9 cellular contexts compared by ENCODE assay signal in the genomic region with DNA sequence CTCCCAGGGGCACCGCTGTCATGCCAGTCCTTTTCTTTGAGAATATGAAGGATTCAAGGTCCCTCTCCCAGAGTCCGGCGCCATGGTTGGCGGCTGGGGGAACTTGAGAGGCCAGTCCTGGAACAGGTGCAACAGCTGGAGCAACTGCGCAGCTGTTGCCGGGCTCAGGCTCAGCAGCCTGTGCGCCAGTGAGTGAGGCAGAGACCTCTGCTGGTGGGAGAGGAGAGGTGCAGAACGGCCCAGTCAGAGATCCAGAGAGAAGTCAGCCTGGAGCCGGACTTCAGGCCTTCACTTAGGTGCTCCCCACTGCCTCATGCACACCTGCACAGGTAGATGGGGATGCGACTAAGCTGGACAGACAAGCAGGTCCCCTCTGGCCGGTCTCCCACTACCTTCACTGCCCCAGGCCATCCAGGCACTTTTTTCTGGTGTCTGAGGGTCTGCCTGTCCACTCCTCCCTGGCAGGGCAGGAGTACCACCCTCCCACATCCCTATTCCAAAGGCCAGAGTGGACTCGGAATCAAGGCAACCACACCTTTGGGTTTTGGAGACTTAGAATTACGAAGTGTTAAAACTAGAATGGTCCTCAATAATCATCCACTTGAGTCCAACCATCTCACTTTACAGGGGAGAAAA. TPM values are rescaled to one million over a fixed set of nuclear protein-coding genes. Genes with fewer than 3 reads are reported as not detected.
DNase-seq lines count a peak whose midpoint lies in the region; ATAC-seq and TF ChIP-seq lines count a peak whose summit lies in the region.
"Had no signal": no experiment of that assay in that cellular context is flagged by ENCODE, and none has a peak within 500 bp of the region (broad histone marks: within the 10 kb centered on the region; RNA-seq: fewer than 3 reads in every experiment).

No MANE protein-coding gene starts in this region.

- no peak overlapping the region for H3K9ac ChIP-seq in neuronal stem cell (ENCODE audit: low read depth, low read length, poor library complexity)

- peak overlapping the region; percentile 4 for H2AFZ ChIP-seq in neuronal stem cell (ENCODE audit: low read length)

- no peak overlapping the region for H3K4ac ChIP-seq in neuronal stem cell (ENCODE audit: low read length)

- H3K27me3 ChIP-seq in CD8-positive, alpha-beta T cell (ENCODE audit: insufficient read depth, low read length) = no peaks in the 10 kb centered on the region
- H3K27me3 ChIP-seq in neuronal stem cell (ENCODE audit: control insufficient read depth in 3 of 3, insufficient read depth in 3 of 3, low read depth in 1 of 3, low read length in 3 of 3) = peaks cover 8 to 89% (median 34%) of the 10 kb centered on the region in 3 experiments
- H3K27me3 ChIP-seq in tibial artery = peaks cover 0 to 8% of the 10 kb centered on the region in 2 donors

- intact Hi-C loops in CD8-positive, alpha-beta T cell (cut with DNase I, micrococcal nuclease) = loop anchor here (1.0 to 5.0 kb wide), 2 partner anchors 24 to 274 kb away; no protein-coding TSS in a partner anchor
- intact Hi-C loops in tibial artery (cut with DNase I; ENCODE audit: low total_unique reads) = loop anchor here (5.0 kb wide), 1 partner anchor 114 kb away; no protein-coding TSS in a partner anchor

- H3K27ac Mint-ChIP-seq in CD8-positive, alpha-beta T cell = no peak overlapping the region
- H3K27ac Mint-ChIP-seq: IgD-negative memory B cell had no signal

- H4K8ac ChIP-seq in neuronal stem cell (ENCODE audit: low read depth, low read length) = no peak overlapping the region

- no peak overlapping the region for H3K4me2 ChIP-seq in neuronal stem cell (ENCODE audit: insufficient read depth, low read length, poor library complexity, severe bottlenecking)

- H2AK5ac ChIP-seq in neuronal stem cell (ENCODE audit: low read depth, low read length) = no peak overlapping the region

- H3K4me3 Mint-ChIP-seq in CD8-positive, alpha-beta T cell = no peak overlapping the region

- WGBS in neuronal stem cell (ENCODE audit: extremely low coverage in 2 of 2, insufficient read length in 2 of 2, insufficient replicate concordance in 1 of 2), 2 donors = no CpG with 5 or more reads among the region's 13 CpGs

- TF ChIP-seq CTCF in CD8-positive, alpha-beta T cell (IDR thresholded peaks at IDR 0.05) = peak; percentile 87
- TF ChIP-seq CTCF in fibroblast of the aortic adventitia (IDR thresholded peaks at IDR 0.05; ENCODE audit: insufficient read depth, low read length) (peak; percentile 98), tibial artery (IDR thresholded peaks at IDR 0.05) (peak; percentile 95)

- H3K4me3 ChIP-seq in CD8-positive, alpha-beta T cell (ENCODE audit: low read depth, low read length) = no peak overlapping the region
- H3K4me3 ChIP-seq in fibroblast of the aortic adventitia (ENCODE audit: low read depth, low read length) (no peak overlapping the region), neuronal stem cell (ENCODE audit: low read length in 2 of 2) (no peak overlapping the region), tibial artery (no peak overlapping the region)

- no peaks in the 10 kb centered on the region for H3K9me3 ChIP-seq in CD8-positive, alpha-beta T cell (ENCODE audit: low read length)
- H3K9me3 ChIP-seq in neuronal stem cell (replicated peaks in 1 of 2; ENCODE audit: control insufficient read depth in 2 of 2, insufficient read depth in 1 of 2, low read depth in 1 of 2, low read length in 2 of 2) (no peaks in the 10 kb centered on the region), tibial artery (no peaks in the 10 kb centered on the region)

- no peaks in the 10 kb centered on the region for H3K36me3 ChIP-seq in CD8-positive, alpha-beta T cell (ENCODE audit: insufficient read depth, low read length)
- H3K36me3 ChIP-seq in neuronal stem cell (replicated peaks in 1 of 2; ENCODE audit: control insufficient read depth in 2 of 2, insufficient read depth in 2 of 2, low read length in 2 of 2) = no peaks in the 10 kb centered on the region
- H3K36me3 ChIP-seq in tibial artery = no peaks in the 10 kb centered on the region

- no peak overlapping the region for H2BK15ac ChIP-seq in neuronal stem cell (ENCODE audit: low read length)

- H3K14ac ChIP-seq in neuronal stem cell (ENCODE audit: low read length) = no peak overlapping the region

- DNase-seq in CD8-positive, alpha-beta T cell = peak; percentile 25 to 71 (median 53)
- peak; percentile 90 for DNase-seq in HuH-7.5 (ENCODE audit: low spot score)
- DNase-seq in activated T-helper 1 cell treated with Interleukin-2 at 50 U/mL for 16 hours (ENCODE audit: low read depth) = peak; percentile 35
- peak; percentile 77 for DNase-seq in fibroblast of the aortic adventitia (ENCODE audit: low read depth)
- DNase-seq in neuronal stem cell (ENCODE audit: low spot score) = peak; percentile 59
- peak; percentile 70 to 85 for DNase-seq in tibial artery

- no peak overlapping the region for H3K18ac ChIP-seq in neuronal stem cell (ENCODE audit: low read length)

- ATAC-seq in CD8-positive, alpha-beta T cell = peak; percentile 96
- peak; percentile 90 for ATAC-seq in GM19438 (IDR thresholded peaks at IDR 0.05; ENCODE audit: low read depth, unreplicated experiment)

- H3K9me3 Mint-ChIP-seq in CD8-positive, alpha-beta T cell = no peaks in the 10 kb centered on the region
- H3K9me3 Mint-ChIP-seq: IgD-negative memory B cell had no signal

- H2BK120ac ChIP-seq in neuronal stem cell (ENCODE audit: low read depth, low read length) = no peak overlapping the region

- H3K27me3 Mint-ChIP-seq in CD8-positive, alpha-beta T cell (ENCODE audit: low read depth) = peaks cover 27% of the 10 kb centered on the region

- H3K27ac ChIP-seq in CD8-positive, alpha-beta T cell (ENCODE audit: low read depth, low read length) = no peak overlapping the region
- no peak overlapping the region for H3K27ac ChIP-seq in neuronal stem cell (replicated peaks; ENCODE audit: low read length)
- H3K27ac ChIP-seq in tibial artery = peak overlapping the region in 1 of 2 donors; percentile 1

- CTCF ChIA-PET in CD8-positive, alpha-beta T cell (lab: Charles Lee) = interaction anchor here (0.6 to 6.9 kb wide), 18 partner anchors 8 to 977 kb away, joined by 3 to 59 read pairs (median 4); no protein-coding TSS in a partner anchor

- no peaks in the 10 kb centered on the region for H3K79me1 ChIP-seq in neuronal stem cell (ENCODE audit: low read depth, low read length)

- H2BK5ac ChIP-seq in neuronal stem cell (ENCODE audit: low read length) = no peak overlapping the region

- no peak overlapping the region for H3K23ac ChIP-seq in neuronal stem cell (ENCODE audit: low read depth, low read length, poor library complexity)

- no peak overlapping the region for H4K91ac ChIP-seq in neuronal stem cell (ENCODE audit: low read depth, low read length, poor library complexity)

- peaks cover 3% of the 10 kb centered on the region for H3K4me1 ChIP-seq in CD8-positive, alpha-beta T cell (ENCODE audit: insufficient read depth, low read length)
- H3K4me1 ChIP-seq in neuronal stem cell (ENCODE audit: control insufficient read depth in 2 of 2, insufficient read depth in 1 of 2, low read depth in 1 of 2, low read length in 2 of 2) (peaks cover 0 to 5% of the 10 kb centered on the region in 2 donors), tibial artery (peaks cover 0 to 18% (median 13%) of the 10 kb centered on the region in 4 donors)

- POLR2A ChIA-PET in CD8-positive, alpha-beta T cell (lab: Charles Lee) = no interaction called here

- no peaks in the 10 kb centered on the region for H3K36me3 Mint-ChIP-seq in CD8-positive, alpha-beta T cell
- H3K36me3 Mint-ChIP-seq: IgD-negative memory B cell had no signal

- peaks cover 9% of the 10 kb centered on the region for H3K4me1 Mint-ChIP-seq in CD8-positive, alpha-beta T cell (ENCODE audit: low read depth)

- no peak overlapping the region for H2BK12ac ChIP-seq in neuronal stem cell (ENCODE audit: low read length)

TF ChIP-seq in PFSK-1, 5 proteins besides CTCF, POLR2A, EP300 and RAD21 (continues in another document):
- TF ChIP-seq TAF1 (IDR thresholded peaks at IDR 0.05; ENCODE audit: borderline replicate concordance, insufficient read depth, low read length) (no peak), FOXP2 (optimal IDR thresholded peaks at IDR 0.05; ENCODE audit: borderline replicate concordance, extremely low read depth, extremely low read length, insufficient read depth) (peak; percentile 65), POLR2AphosphoS5 (IDR thresholded peaks at IDR 0.05; ENCODE audit: low read depth, low read length) (no peak)
- TF ChIP-seq, protein P1, sequence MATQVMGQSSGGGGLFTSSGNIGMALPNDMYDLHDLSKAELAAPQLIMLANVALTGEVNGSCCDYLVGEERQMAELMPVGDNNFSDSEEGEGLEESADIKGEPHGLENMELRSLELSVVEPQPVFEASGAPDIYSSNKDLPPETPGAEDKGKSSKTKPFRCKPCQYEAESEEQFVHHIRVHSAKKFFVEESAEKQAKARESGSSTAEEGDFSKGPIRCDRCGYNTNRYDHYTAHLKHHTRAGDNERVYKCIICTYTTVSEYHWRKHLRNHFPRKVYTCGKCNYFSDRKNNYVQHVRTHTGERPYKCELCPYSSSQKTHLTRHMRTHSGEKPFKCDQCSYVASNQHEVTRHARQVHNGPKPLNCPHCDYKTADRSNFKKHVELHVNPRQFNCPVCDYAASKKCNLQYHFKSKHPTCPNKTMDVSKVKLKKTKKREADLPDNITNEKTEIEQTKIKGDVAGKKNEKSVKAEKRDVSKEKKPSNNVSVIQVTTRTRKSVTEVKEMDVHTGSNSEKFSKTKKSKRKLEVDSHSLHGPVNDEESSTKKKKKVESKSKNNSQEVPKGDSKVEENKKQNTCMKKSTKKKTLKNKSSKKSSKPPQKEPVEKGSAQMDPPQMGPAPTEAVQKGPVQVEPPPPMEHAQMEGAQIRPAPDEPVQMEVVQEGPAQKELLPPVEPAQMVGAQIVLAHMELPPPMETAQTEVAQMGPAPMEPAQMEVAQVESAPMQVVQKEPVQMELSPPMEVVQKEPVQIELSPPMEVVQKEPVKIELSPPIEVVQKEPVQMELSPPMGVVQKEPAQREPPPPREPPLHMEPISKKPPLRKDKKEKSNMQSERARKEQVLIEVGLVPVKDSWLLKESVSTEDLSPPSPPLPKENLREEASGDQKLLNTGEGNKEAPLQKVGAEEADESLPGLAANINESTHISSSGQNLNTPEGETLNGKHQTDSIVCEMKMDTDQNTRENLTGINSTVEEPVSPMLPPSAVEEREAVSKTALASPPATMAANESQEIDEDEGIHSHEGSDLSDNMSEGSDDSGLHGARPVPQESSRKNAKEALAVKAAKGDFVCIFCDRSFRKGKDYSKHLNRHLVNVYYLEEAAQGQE (IDR thresholded peaks at IDR 0.05; ENCODE audit: insufficient read depth in 1 of 2, low read depth in 2 of 2, low read length in 2 of 2) = no peak

RNA-seq across cellular contexts. Expression of a gene that starts 4.6 kb away (rescaled TPM):
- not detected for total RNA-seq in CD8-positive, alpha-beta T cell
- not detected for polyA plus RNA-seq in PFSK-1 (2012; ENCODE audit: insufficient read length, low read depth)
- not detected in 2 replicates for total RNA-seq in fibroblast of the aortic adventitia (ENCODE audit: low replicate concordance)
- polyA plus RNA-seq in neuronal stem cell (2013, experiment 1 of 2) = 0.81 TPM
- polyA plus RNA-seq in neuronal stem cell (2013, experiment 2 of 2) = 0.80 TPM
- polyA plus RNA-seq: IgD-negative memory B cell had no signal

RNA-seq across cellular contexts. Expression of a gene that starts 22.0 kb away (rescaled TPM):
- 10 to 100 TPM; 14.1 to 14.8 TPM for total RNA-seq in CD8-positive, alpha-beta T cell
- polyA plus RNA-seq in PFSK-1 (2012; ENCODE audit: insufficient read length, low read depth) = 9.7 TPM
- total RNA-seq in fibroblast of the aortic adventitia (ENCODE audit: low replicate concordance) = 20.3 and 28.5 TPM in 2 replicates
- polyA plus RNA-seq in neuronal stem cell (2013, experiment 1 of 2) = 9.8 TPM
- polyA plus RNA-seq in neuronal stem cell (2013, experiment 2 of 2) = 10.2 TPM

Comparison
In these comparisons a context has a peak if more than half of its experiments do, and no peak if none do; other contexts are left out.
1. DNase-seq: peak in every context shown above with its lines; median percentile 90 in HuH-7.5; 78 in tibial artery; 77 in fibroblast of the aortic adventitia; 59 in neuronal stem cell; 53 in CD8-positive, alpha-beta T cell; 35 in activated T-helper 1 cell treated with Interleukin-2 at 50 U/mL for 16 hours.